ENCODE assay signal across 8 cellular contexts in genomic region chr17:49260922-49261291, GRCh38. TPM values are rescaled to one million over a fixed set of nuclear protein-coding genes. Genes with fewer than 3 reads are reported as not detected.
DNase-seq lines count a peak whose midpoint lies in the region; ATAC-seq and TF ChIP-seq lines count a peak whose summit lies in the region.

No MANE protein-coding gene starts in this region.

- no peak for TF ChIP-seq CTCF in CD8-positive, alpha-beta T cell (IDR thresholded peaks at IDR 0.05)
- no peak for TF ChIP-seq CTCF in PC-3 (conservative IDR thresholded peaks at IDR 0.05; ENCODE audit: low read depth, low read length)
- TF ChIP-seq CTCF in endothelial cell (IDR thresholded peaks at IDR 0.05; ENCODE audit: unreplicated experiment): no peak
- TF ChIP-seq CTCF in parathyroid adenoma (IDR thresholded peaks at IDR 0.05): no peak
- TF ChIP-seq CTCF in prostate gland (IDR thresholded peaks at IDR 0.05): no peak

- H3K36me3 Mint-ChIP-seq in CD8-positive, alpha-beta T cell: no peaks in the 10 kb centered on the region
- H3K36me3 Mint-ChIP-seq in endothelial cell (ENCODE audit: low read depth, unreplicated experiment): no peaks in the 10 kb centered on the region

- DNase-seq in CD8-positive, alpha-beta T cell: no peak
- peak; percentile 28 for DNase-seq in PC-3
- DNase-seq in endothelial cell (ENCODE audit: low spot score): no peak
- DNase-seq in prostate gland (ENCODE audit: low spot score): no peak
- no peak for DNase-seq in H4 (ENCODE audit: low spot score)

- no peaks in the 10 kb centered on the region for H3K79me2 ChIP-seq in PC-3 (ENCODE audit: low read length)
- no peaks in the 10 kb centered on the region for H3K79me2 ChIP-seq in parathyroid adenoma

- intact Hi-C loops in CD8-positive, alpha-beta T cell (cut with DNase I, micrococcal nuclease): loop anchor here in 1 of 2 experiments (1.0 kb wide), 1 partner anchor 69 kb away; no protein-coding TSS in a partner anchor
- intact Hi-C loops in PC-3 (cut with micrococcal nuclease): no loop called here
- intact Hi-C loops in prostate gland (cut with DNase I): no loop called here

- H3K9me3 ChIP-seq in CD8-positive, alpha-beta T cell (ENCODE audit: low read length): no peaks in the 10 kb centered on the region
- H3K9me3 ChIP-seq in PC-3 (ENCODE audit: low read length) (no peaks in the 10 kb centered on the region), parathyroid adenoma (ENCODE audit: control insufficient read depth, low read length) (no peaks in the 10 kb centered on the region), prostate gland (no peaks in the 10 kb centered on the region)

- no peaks in the 10 kb centered on the region for H3K9me3 Mint-ChIP-seq in CD8-positive, alpha-beta T cell
- no peaks in the 10 kb centered on the region for H3K9me3 Mint-ChIP-seq in endothelial cell (ENCODE audit: unreplicated experiment)

- WGBS in prostate gland: 52% methylated on average over 7 of the region's 7 CpGs

- H3K27me3 Mint-ChIP-seq in CD8-positive, alpha-beta T cell (ENCODE audit: low read depth): peaks cover 13% of the 10 kb centered on the region
- H3K27me3 Mint-ChIP-seq in endothelial cell (ENCODE audit: unreplicated experiment): peaks cover 7% of the 10 kb centered on the region

- H4K20me1 ChIP-seq in PC-3 (ENCODE audit: low read length): no peaks in the 10 kb centered on the region

- peak overlapping the region; percentile 66 for H3K4me3 ChIP-seq in CD8-positive, alpha-beta T cell (ENCODE audit: low read depth, low read length)
- H3K4me3 ChIP-seq in PC-3 (ENCODE audit: low read length): peak overlapping the region; percentile 68
- H3K4me3 ChIP-seq in parathyroid adenoma (ENCODE audit: low read depth, low read length): peak overlapping the region; percentile 56
- peak overlapping the region in 1 of 2 donors; percentile 54 for H3K4me3 ChIP-seq in prostate gland

- ATAC-seq in CD8-positive, alpha-beta T cell: no peak
- ATAC-seq in PC-3: peak; percentile 14
- ATAC-seq in HG03159 (IDR thresholded peaks at IDR 0.05; ENCODE audit: unreplicated experiment): no peak
- no peak for ATAC-seq in GM18861 (IDR thresholded peaks at IDR 0.05; ENCODE audit: unreplicated experiment)

- no peak for TF ChIP-seq POLR2A in prostate gland (IDR thresholded peaks at IDR 0.05)

- CTCF ChIA-PET in CD8-positive, alpha-beta T cell (lab: Charles Lee): interaction anchor here (0.5 to 1.9 kb wide), 4 partner anchors 15 to 139 kb away, joined by 3 to 4 read pairs (median 4); no protein-coding TSS in a partner anchor
- CTCF ChIA-PET in PC-3 (lab: Charles Lee): interaction anchor here (1.0 to 1.4 kb wide), 2 partner anchors 228 to 296 kb away, joined by 3 read pairs; no protein-coding TSS in a partner anchor

- BruUV-seq in PC-3 (replicated peaks; lab: Mats Ljungman, UMichigan): no TSS peak

- H3K4me2 ChIP-seq in PC-3 (ENCODE audit: low read length): peak overlapping the region; percentile 80
- peak overlapping the region; percentile 81 for H3K4me2 ChIP-seq in parathyroid adenoma (ENCODE audit: low read length)

- H3K27ac Mint-ChIP-seq in CD8-positive, alpha-beta T cell: no peak overlapping the region
- peak overlapping the region; percentile 36 for H3K27ac Mint-ChIP-seq in endothelial cell (ENCODE audit: unreplicated experiment)

- H3K36me3 ChIP-seq in CD8-positive, alpha-beta T cell (ENCODE audit: insufficient read depth, low read length): no peaks in the 10 kb centered on the region
- H3K36me3 ChIP-seq in PC-3 (ENCODE audit: low read depth, low read length) (no peaks in the 10 kb centered on the region), parathyroid adenoma (ENCODE audit: control insufficient read depth, insufficient read depth, low read length) (no peaks in the 10 kb centered on the region), prostate gland (no peaks in the 10 kb centered on the region)

- peak overlapping the region; percentile 80 for H3K4me3 Mint-ChIP-seq in CD8-positive, alpha-beta T cell
- peak overlapping the region; percentile 79 for H3K4me3 Mint-ChIP-seq in endothelial cell (ENCODE audit: unreplicated experiment)

- peak overlapping the region; percentile 66; the same call in 1 of the 2 replicates for H3K9ac ChIP-seq in PC-3 (ENCODE audit: low read length)
- peak overlapping the region; percentile 11 for H3K9ac ChIP-seq in parathyroid adenoma

- H3K4me1 Mint-ChIP-seq in CD8-positive, alpha-beta T cell (ENCODE audit: low read depth): peaks cover 8% of the 10 kb centered on the region
- no peaks in the 10 kb centered on the region for H3K4me1 Mint-ChIP-seq in endothelial cell (ENCODE audit: unreplicated experiment)

- H3K4me1 ChIP-seq in CD8-positive, alpha-beta T cell (ENCODE audit: insufficient read depth, low read length): peaks cover 9% of the 10 kb centered on the region
- H3K4me1 ChIP-seq in PC-3 (ENCODE audit: insufficient read depth, low read length): peaks cover 12% of the 10 kb centered on the region
- H3K4me1 ChIP-seq in parathyroid adenoma: no peaks in the 10 kb centered on the region
- no peaks in the 10 kb centered on the region for H3K4me1 ChIP-seq in prostate gland (replicated peaks)

- POLR2A ChIA-PET in CD8-positive, alpha-beta T cell (lab: Charles Lee): interaction anchor here (0.7 kb wide), 1 partner anchor 101 kb away, joined by 3 read pairs; no protein-coding TSS in a partner anchor
- POLR2A ChIA-PET in PC-3 (lab: Charles Lee; ENCODE audit: unreplicated experiment): interaction anchor here (0.6 kb wide), 2 partner anchors 306 to 766 kb away, joined by 3 to 4 read pairs; no protein-coding TSS in a partner anchor

- H3F3A ChIP-seq in PC-3 (ENCODE audit: low read length, unreplicated experiment): no peaks in the 10 kb centered on the region

- no peaks in the 10 kb centered on the region for H3K27me3 ChIP-seq in CD8-positive, alpha-beta T cell (ENCODE audit: insufficient read depth, low read length)
- no peaks in the 10 kb centered on the region for H3K27me3 ChIP-seq in PC-3 (ENCODE audit: low read length)
- no peaks in the 10 kb centered on the region for H3K27me3 ChIP-seq in parathyroid adenoma (ENCODE audit: control insufficient read depth, insufficient read depth, low read length)
- H3K27me3 ChIP-seq in prostate gland (replicated peaks; ENCODE audit: insufficient read depth): no peaks in the 10 kb centered on the region

- H2AFZ ChIP-seq in PC-3 (ENCODE audit: low read length) (peak overlapping the region; percentile 87), parathyroid adenoma (peak overlapping the region; percentile 98)

- no peaks in the 10 kb centered on the region for H3K9me2 ChIP-seq in PC-3 (replicated peaks; ENCODE audit: low read length)

- no peak overlapping the region for H3K27ac ChIP-seq in CD8-positive, alpha-beta T cell (ENCODE audit: low read depth, low read length)
- H3K27ac ChIP-seq in PC-3 (ENCODE audit: low read length): no peak overlapping the region
- peak overlapping the region; percentile 49 for H3K27ac ChIP-seq in parathyroid adenoma
- H3K27ac ChIP-seq in prostate gland: peak overlapping the region in 1 of 2 donors; percentile 51

RNA-seq across cellular contexts. Expression of gene PHOSPHO1, which starts 30.3 kb away (rescaled TPM):
- not detected for total RNA-seq in CD8-positive, alpha-beta T cell
- total RNA-seq in PC-3 (2014; rRNA removed) (1.1 and 1.7 TPM in 2 replicates), endothelial cell (ENCODE audit: unreplicated experiment) (not detected), prostate gland (1 to 10 TPM in 1 of 2 donors, under 1 TPM in 1; 0.55 to 6.3 TPM)
- total RNA-seq in H4 (2014; rRNA removed; shearing (Covaris generic)): 0.74 and 0.88 TPM in 2 replicates

RNA-seq across cellular contexts. Expression of gene ABI3, which starts 50.4 kb away (rescaled TPM):
- total RNA-seq in CD8-positive, alpha-beta T cell: 10 to 100 TPM; 12.8 to 13.6 TPM
- not detected in 2 replicates for total RNA-seq in PC-3 (2014; rRNA removed)
- 15.7 TPM for total RNA-seq in endothelial cell (ENCODE audit: unreplicated experiment)
- total RNA-seq in prostate gland: 1 to 10 TPM; 3.0 to 9.0 TPM
- not detected in 2 replicates for total RNA-seq in H4 (2014; rRNA removed; shearing (Covaris generic))

RNA-seq across cellular contexts. Expression of gene GNGT2, which starts 50.5 kb away (rescaled TPM):
- 1 to 10 TPM; 3.7 to 4.1 TPM for total RNA-seq in CD8-positive, alpha-beta T cell
- total RNA-seq in PC-3 (2014; rRNA removed): 0.40 TPM in 1 of 2 replicates, not detected in the other
- total RNA-seq in endothelial cell (ENCODE audit: unreplicated experiment): 2.1 TPM
- total RNA-seq in prostate gland: 1 to 10 TPM in 1 of 2 donors, not detected in 1; 3.1 TPM
- total RNA-seq in H4 (2014; rRNA removed; shearing (Covaris generic)): 0.87 TPM in 1 of 2 replicates, not detected in the other
